Comparison of ENCODE assay signal across 8 cellular contexts in the genomic region with DNA sequence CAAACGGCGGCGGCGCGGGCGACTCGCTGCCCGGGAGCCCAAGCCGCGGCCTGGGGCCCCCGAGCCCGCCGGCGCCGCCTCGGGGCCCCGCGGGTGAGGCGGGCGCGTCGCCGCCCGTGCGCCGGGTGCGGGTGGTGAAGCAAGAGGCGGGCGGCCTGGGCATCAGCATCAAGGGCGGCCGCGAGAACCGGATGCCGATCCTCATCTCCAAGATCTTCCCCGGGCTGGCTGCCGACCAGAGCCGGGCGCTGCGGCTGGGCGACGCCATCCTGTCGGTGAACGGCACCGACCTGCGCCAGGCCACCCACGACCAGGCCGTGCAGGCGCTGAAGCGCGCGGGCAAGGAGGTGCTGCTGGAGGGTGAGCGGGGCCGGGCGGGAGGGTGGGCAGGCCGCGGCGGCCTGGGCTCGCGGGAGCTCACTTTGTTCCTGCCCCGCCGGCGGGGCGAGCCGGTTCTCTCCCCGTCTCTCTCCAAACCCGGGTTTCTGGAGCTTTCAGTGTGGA. TPM values are rescaled to one million over a fixed set of nuclear protein-coding genes. Genes with fewer than 3 reads are reported as not detected.
DNase-seq lines count a peak whose midpoint lies in the region; ATAC-seq and TF ChIP-seq lines count a peak whose summit lies in the region.

No MANE protein-coding gene starts in this region.

- H3K9me2 ChIP-seq in Karpas-422 (replicated peaks; ENCODE audit: insufficient read depth, low read length) = no peaks in the 10 kb centered on the region

- peaks cover 48% of the 10 kb centered on the region for H3K79me2 ChIP-seq in Karpas-422 (ENCODE audit: low read length)

- peaks cover 7% of the 10 kb centered on the region for H3K36me3 Mint-ChIP-seq in activated CD8-positive, alpha-beta memory T cell treated with anti-CD3 and anti-CD28 coated beads, Interleukin-2, amount 10 ng/mL, durations not matched to agents 7 days and 5 days
- H3K36me3 Mint-ChIP-seq in endothelial cell (ENCODE audit: low read depth, unreplicated experiment) = no peaks in the 10 kb centered on the region

- no peaks in the 10 kb centered on the region for H3K9me3 ChIP-seq in Karpas-422 (ENCODE audit: low read length)
- H3K9me3 ChIP-seq in mucosa of rectum (ENCODE audit: control insufficient read depth in 2 of 2, low read length in 2 of 2) = no peaks in the 10 kb centered on the region

- peaks cover 42% of the 10 kb centered on the region for H3K4me1 ChIP-seq in Karpas-422 (ENCODE audit: low read length)
- peaks cover 15 to 24% of the 10 kb centered on the region in 2 donors for H3K4me1 ChIP-seq in mucosa of rectum (ENCODE audit: control insufficient read depth in 2 of 2, insufficient read depth in 2 of 2, low read length in 2 of 2)

- no peak for TF ChIP-seq CTCF in endothelial cell (IDR thresholded peaks at IDR 0.05; ENCODE audit: unreplicated experiment)

- H3K36me3 ChIP-seq in Karpas-422 (ENCODE audit: insufficient read depth, low read length) (peaks cover 6% of the 10 kb centered on the region; the same call in 1 of the 2 replicates), mucosa of rectum (ENCODE audit: control insufficient read depth in 2 of 2, insufficient read depth in 2 of 2, low read length in 2 of 2) (no peaks in the 10 kb centered on the region)

- CTCF ChIA-PET in activated CD8-positive, alpha-beta memory T cell treated with anti-CD3 and anti-CD28 coated beads, Interleukin-2, amount 10 ng/mL, durations not matched to agents 7 days and 5 days (lab: Charles Lee) = interaction anchor here (1.1 to 4.6 kb wide), 5 partner anchors 21 to 99 kb away, joined by 3 to 18 read pairs (median 11); partner anchors contain the start of gene UTP4

- H3K9ac ChIP-seq in Karpas-422 (ENCODE audit: low read length) (peak overlapping the region; percentile 81), mucosa of rectum (ENCODE audit: low read depth in 1 of 2, low read length in 2 of 2) (peak overlapping the region; percentile 79 to 84)

- H4K20me1 ChIP-seq in Karpas-422 (ENCODE audit: insufficient read depth, low read depth, low read length) = no peaks in the 10 kb centered on the region

- peak; percentile 21 for ATAC-seq in GM21576 (IDR thresholded peaks at IDR 0.05; ENCODE audit: unreplicated experiment)
- ATAC-seq in activated CD8-positive, alpha-beta memory T cell treated with anti-CD3 and anti-CD28 coated beads, Interleukin-2, amount 10 ng/mL, durations not matched to agents 7 days and 5 days = peak; percentile 35
- peak; percentile 41 for ATAC-seq in stimulated activated naive CD8-positive, alpha-beta T cell treated with anti-CD3 and anti-CD28 coated beads, Interleukin-15, amount 100 ng/mL, for 72 hours

- H3K4me2 ChIP-seq in Karpas-422 (ENCODE audit: low read depth, low read length, poor library complexity, severe bottlenecking) = peak overlapping the region; percentile 96

- no peak overlapping the region; the same call in 1 of the 2 replicates for H2AFZ ChIP-seq in Karpas-422 (ENCODE audit: low read length)

- DNase-seq in EL = peak; percentile 43
- DNase-seq in Karpas-422 = peak; percentile 81
- peak; percentile 68 for DNase-seq in activated CD8-positive, alpha-beta memory T cell treated with anti-CD3 and anti-CD28 coated beads, Interleukin-2, amount 10 ng/mL, durations not matched to agents 7 days and 5 days
- peak; percentile 44 for DNase-seq in endothelial cell (ENCODE audit: low spot score)
- peak; percentile 47 to 58 for DNase-seq in stimulated activated naive CD8-positive, alpha-beta T cell treated with anti-CD3 and anti-CD28 coated beads, Interleukin-15, amount 100 ng/mL, for 72 hours
- DNase-seq in H4 (ENCODE audit: low spot score) = no peak

- H3K4me1 Mint-ChIP-seq in activated CD8-positive, alpha-beta memory T cell treated with anti-CD3 and anti-CD28 coated beads, Interleukin-2, amount 10 ng/mL, durations not matched to agents 7 days and 5 days = peaks cover 53% of the 10 kb centered on the region
- H3K4me1 Mint-ChIP-seq in endothelial cell (ENCODE audit: unreplicated experiment) = peaks cover 31% of the 10 kb centered on the region
- H3K4me1 Mint-ChIP-seq in stimulated activated naive CD8-positive, alpha-beta T cell treated with anti-CD3 and anti-CD28 coated beads, Interleukin-15, amount 100 ng/mL, for 72 hours = peaks cover 70% of the 10 kb centered on the region

- peak overlapping the region; percentile 76 for H3K4me3 Mint-ChIP-seq in activated CD8-positive, alpha-beta memory T cell treated with anti-CD3 and anti-CD28 coated beads, Interleukin-2, amount 10 ng/mL, durations not matched to agents 7 days and 5 days
- peak overlapping the region; percentile 96 for H3K4me3 Mint-ChIP-seq in endothelial cell (ENCODE audit: unreplicated experiment)
- peak overlapping the region; percentile 88 to 98 for H3K4me3 Mint-ChIP-seq in stimulated activated naive CD8-positive, alpha-beta T cell treated with anti-CD3 and anti-CD28 coated beads, Interleukin-15, amount 100 ng/mL, for 72 hours

- no peaks in the 10 kb centered on the region for H3K27me3 ChIP-seq in Karpas-422 (ENCODE audit: low read length)
- H3K27me3 ChIP-seq in mucosa of rectum (ENCODE audit: control insufficient read depth in 2 of 2, insufficient read depth in 2 of 2, low read length in 2 of 2) = no peaks in the 10 kb centered on the region

- H3K9me3 Mint-ChIP-seq in activated CD8-positive, alpha-beta memory T cell treated with anti-CD3 and anti-CD28 coated beads, Interleukin-2, amount 10 ng/mL, durations not matched to agents 7 days and 5 days (ENCODE audit: low read depth) = no peaks in the 10 kb centered on the region
- H3K9me3 Mint-ChIP-seq in endothelial cell (ENCODE audit: unreplicated experiment) = no peaks in the 10 kb centered on the region
- H3K9me3 Mint-ChIP-seq in stimulated activated naive CD8-positive, alpha-beta T cell treated with anti-CD3 and anti-CD28 coated beads, Interleukin-15, amount 100 ng/mL, for 72 hours = no peaks in the 10 kb centered on the region

- H3K27me3 Mint-ChIP-seq in activated CD8-positive, alpha-beta memory T cell treated with anti-CD3 and anti-CD28 coated beads, Interleukin-2, amount 10 ng/mL, durations not matched to agents 7 days and 5 days = no peaks in the 10 kb centered on the region
- H3K27me3 Mint-ChIP-seq in endothelial cell (ENCODE audit: unreplicated experiment) = no peaks in the 10 kb centered on the region
- H3K27me3 Mint-ChIP-seq in stimulated activated naive CD8-positive, alpha-beta T cell treated with anti-CD3 and anti-CD28 coated beads, Interleukin-15, amount 100 ng/mL, for 72 hours = no peaks in the 10 kb centered on the region

- H3K4me3 ChIP-seq in Karpas-422 (ENCODE audit: low read length) (peak overlapping the region; percentile 78), mucosa of rectum (ENCODE audit: low read length in 2 of 2) (peak overlapping the region; percentile 68 to 86)

- H3K27ac ChIP-seq in Karpas-422 (ENCODE audit: low read length) (peak overlapping the region; percentile 75), mucosa of rectum (ENCODE audit: low read depth in 2 of 2, low read length in 2 of 2) (peak overlapping the region; percentile 92 to 94)

- peak overlapping the region; percentile 76 for H3K27ac Mint-ChIP-seq in activated CD8-positive, alpha-beta memory T cell treated with anti-CD3 and anti-CD28 coated beads, Interleukin-2, amount 10 ng/mL, durations not matched to agents 7 days and 5 days
- H3K27ac Mint-ChIP-seq in endothelial cell (ENCODE audit: unreplicated experiment) = no peak overlapping the region
- H3K27ac Mint-ChIP-seq in stimulated activated naive CD8-positive, alpha-beta T cell treated with anti-CD3 and anti-CD28 coated beads, Interleukin-15, amount 100 ng/mL, for 72 hours = peak overlapping the region in 1 of 2 donors; percentile 87

RNA-seq across cellular contexts. Expression of gene SNTB2, which starts 0.5 kb away (rescaled TPM):
- total RNA-seq in Karpas-422 (2014; rRNA removed; shearing (Covaris generic); ENCODE audit: low replicate concordance) = 17.7 and 43.3 TPM in 2 replicates
- total RNA-seq in activated CD8-positive, alpha-beta memory T cell treated with anti-CD3 and anti-CD28 coated beads, Interleukin-2, amount 10 ng/mL, durations not matched to agents 7 days and 5 days = 10 to 100 TPM; 21.5 to 30.6 TPM
- 16.8 TPM for total RNA-seq in endothelial cell (ENCODE audit: unreplicated experiment)
- 15.1 and 22.4 TPM in 2 replicates for total RNA-seq in H4 (2014; rRNA removed; shearing (Covaris generic))

RNA-seq across cellular contexts. Expression of gene UTP4, which starts 55.0 kb away (rescaled TPM):
- 22.0 and 31.6 TPM in 2 replicates for total RNA-seq in Karpas-422 (2014; rRNA removed; shearing (Covaris generic); ENCODE audit: low replicate concordance)
- 10 to 100 TPM; 57.7 to 82.3 TPM for total RNA-seq in activated CD8-positive, alpha-beta memory T cell treated with anti-CD3 and anti-CD28 coated beads, Interleukin-2, amount 10 ng/mL, durations not matched to agents 7 days and 5 days
- 39.3 TPM for total RNA-seq in endothelial cell (ENCODE audit: unreplicated experiment)
- 16.3 and 22.7 TPM in 2 replicates for total RNA-seq in H4 (2014; rRNA removed; shearing (Covaris generic))

RNA-seq across cellular contexts. Expression of gene CHTF8, which starts 55.1 kb away (rescaled TPM):
- 87.0 and 98.5 TPM in 2 replicates for total RNA-seq in Karpas-422 (2014; rRNA removed; shearing (Covaris generic); ENCODE audit: low replicate concordance)
- 100 to 1,000 TPM; 133 to 147 TPM for total RNA-seq in activated CD8-positive, alpha-beta memory T cell treated with anti-CD3 and anti-CD28 coated beads, Interleukin-2, amount 10 ng/mL, durations not matched to agents 7 days and 5 days
- 169 TPM for total RNA-seq in endothelial cell (ENCODE audit: unreplicated experiment)
- total RNA-seq in H4 (2014; rRNA removed; shearing (Covaris generic)) = 59.1 and 59.3 TPM in 2 replicates
